8 cellular contexts compared by ENCODE assay signal in the genomic region with DNA sequence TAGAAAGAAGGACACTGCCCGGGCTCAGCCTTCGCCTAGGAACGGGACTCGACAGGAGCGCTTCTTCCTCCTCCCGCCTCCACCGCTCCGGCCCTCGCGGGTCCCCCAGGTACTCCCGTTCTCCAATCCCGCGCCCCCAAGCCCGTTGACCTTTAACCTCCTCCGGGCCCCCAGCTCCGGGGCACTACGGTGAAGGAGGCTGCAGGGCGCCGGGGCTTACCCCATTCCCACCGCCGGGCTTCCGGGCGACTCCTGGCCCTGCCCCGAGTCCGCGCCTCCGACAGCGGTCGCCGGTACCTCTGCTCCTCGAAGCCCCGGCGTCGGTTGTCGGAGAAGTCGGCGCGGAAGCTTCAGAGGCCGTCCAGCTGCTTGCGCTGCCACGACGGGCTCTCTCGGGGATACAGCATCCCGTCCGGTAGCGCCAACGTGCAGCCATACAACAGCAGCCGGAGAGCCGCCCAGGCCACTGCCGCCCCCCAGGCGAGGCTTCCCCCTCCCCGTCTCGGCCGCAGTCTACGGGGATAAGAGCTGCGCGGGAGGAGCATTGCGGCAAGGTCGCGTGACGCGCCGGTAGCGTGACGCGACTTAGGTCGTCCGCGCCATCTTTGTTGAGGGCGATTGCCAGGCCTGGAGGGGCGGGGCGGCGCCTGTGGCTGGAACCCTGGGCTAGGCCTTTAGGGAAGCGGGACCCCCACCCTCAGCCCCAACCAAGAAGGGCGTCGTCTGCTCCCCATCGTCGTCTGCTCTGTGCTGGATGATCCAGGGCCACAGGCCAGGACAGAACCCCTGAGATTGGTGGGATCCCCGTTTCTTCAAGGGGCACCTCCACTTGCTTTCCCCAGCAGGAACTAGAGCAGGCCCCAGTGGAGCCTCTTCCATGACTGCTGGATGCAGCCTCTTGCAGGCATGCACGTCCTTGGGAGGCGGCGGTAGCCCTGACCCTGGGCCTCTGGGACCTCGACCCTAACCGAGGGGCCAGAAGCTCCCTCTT. TPM values are rescaled to one million over a fixed set of nuclear protein-coding genes. Genes with fewer than 3 reads are reported as not detected.
DNase-seq lines count a peak whose midpoint lies in the region; ATAC-seq and TF ChIP-seq lines count a peak whose summit lies in the region.

No MANE protein-coding gene starts in this region.

- intact Hi-C loops in adrenal gland (cut with DNase I): no loop called here
- intact Hi-C loops in heart left ventricle (cut with DNase I): loop anchor here in 2 of 10 donors (1.0 to 5.0 kb wide), 2 partner anchors 25 to 35 kb away; a partner anchor contains a TSS
- intact Hi-C loops in transverse colon (cut with DNase I; ENCODE audit: low total_unique reads): no loop called here

- peak overlapping the region; percentile 82 for H4K91ac ChIP-seq in trophoblast cell (ENCODE audit: low read depth, low read length)

- peak overlapping the region; percentile 20 for H2BK12ac ChIP-seq in trophoblast cell (ENCODE audit: low read length)

- H3K18ac ChIP-seq in trophoblast cell (ENCODE audit: low read length): peak overlapping the region; percentile 20

- no peak for TF ChIP-seq EP300 in transverse colon (IDR thresholded peaks at IDR 0.05; ENCODE audit: low read depth)

- peaks cover 20% of the 10 kb centered on the region for H3K4me1 ChIP-seq in DOHH2 (ENCODE audit: control insufficient read depth, low read length)
- H3K4me1 ChIP-seq in HAP-1: no peaks in the 10 kb centered on the region; the same call in 1 of the 2 replicates
- peaks cover 7 to 18% of the 10 kb centered on the region in 2 donors for H3K4me1 ChIP-seq in adrenal gland (replicated peaks in 1 of 2)
- H3K4me1 ChIP-seq in heart left ventricle: peaks cover 0 to 19% (median 10%) of the 10 kb centered on the region in 12 donors
- H3K4me1 ChIP-seq in trophoblast cell (ENCODE audit: control insufficient read depth in 1 of 2, insufficient read depth in 2 of 2, low read length in 2 of 2): peaks cover 4 to 5% of the 10 kb centered on the region in 2 experiments
- peaks cover 9 to 19% (median 12%) of the 10 kb centered on the region in 4 donors for H3K4me1 ChIP-seq in transverse colon

- in situ Hi-C loops in HAP-1 (cut with MboI; ENCODE audit: low sequenced_read_pairs) (no loop called here), transverse colon (cut with MboI; ENCODE audit: low pct_ligation_motif_present in 1 of 4, low pct_unique_long_range_greater_than_20kb in 1 of 4, low sequenced_read_pairs in 3 of 4) (no loop called here)

- H4K12ac ChIP-seq in trophoblast cell (ENCODE audit: low read depth, low read length): peak overlapping the region; percentile 89

- TF ChIP-seq CTCF in DOHH2 (IDR thresholded peaks at IDR 0.05; ENCODE audit: low read depth, low read length, poor library complexity, severe bottlenecking): no peak
- TF ChIP-seq CTCF in adrenal gland (IDR thresholded peaks at IDR 0.05): no peak
- TF ChIP-seq CTCF in heart left ventricle (IDR thresholded peaks at IDR 0.05): no peak
- TF ChIP-seq CTCF in transverse colon (IDR thresholded peaks at IDR 0.05): no peak

- H3K9me3 ChIP-seq in DOHH2 (ENCODE audit: control insufficient read depth, insufficient read depth, low read length): no peaks in the 10 kb centered on the region
- no peaks in the 10 kb centered on the region for H3K9me3 ChIP-seq in HAP-1
- H3K9me3 ChIP-seq in adrenal gland (replicated peaks in 1 of 3): no peaks in the 10 kb centered on the region
- H3K9me3 ChIP-seq in heart left ventricle: no peaks in the 10 kb centered on the region
- H3K9me3 ChIP-seq in trophoblast cell (ENCODE audit: insufficient read depth, low read depth, low read length): no peaks in the 10 kb centered on the region
- no peaks in the 10 kb centered on the region for H3K9me3 ChIP-seq in transverse colon

- H3K36me3 ChIP-seq in DOHH2 (ENCODE audit: control insufficient read depth, low read length) (peaks cover 22% of the 10 kb centered on the region), HAP-1 (replicated peaks) (peaks cover 16% of the 10 kb centered on the region), adrenal gland (replicated peaks in 1 of 2) (peaks cover 0 to 17% of the 10 kb centered on the region in 2 donors), heart left ventricle (peaks cover 0 to 27% (median 20%) of the 10 kb centered on the region in 9 donors), trophoblast cell (ENCODE audit: control insufficient read depth in 1 of 2, insufficient read depth in 2 of 2, low read length in 2 of 2) (peaks cover 21 to 25% of the 10 kb centered on the region in 2 experiments), transverse colon (peaks cover 0 to 7% (median 3%) of the 10 kb centered on the region in 4 donors)

- H3K27me3 ChIP-seq in DOHH2 (ENCODE audit: control insufficient read depth, low read length): no peaks in the 10 kb centered on the region
- H3K27me3 ChIP-seq in HAP-1 (ENCODE audit: low read depth): no peaks in the 10 kb centered on the region
- H3K27me3 ChIP-seq in adrenal gland: no peaks in the 10 kb centered on the region
- H3K27me3 ChIP-seq in heart left ventricle: no peaks in the 10 kb centered on the region
- no peaks in the 10 kb centered on the region for H3K27me3 ChIP-seq in trophoblast cell (ENCODE audit: insufficient read depth, low read length)
- H3K27me3 ChIP-seq in transverse colon: no peaks in the 10 kb centered on the region

- H2BK120ac ChIP-seq in trophoblast cell (ENCODE audit: insufficient read depth, low read length, poor library complexity): peak overlapping the region; percentile 49

- peak overlapping the region; percentile 76 for H3K9ac ChIP-seq in trophoblast cell (ENCODE audit: low read length)

- H3K14ac ChIP-seq in trophoblast cell (ENCODE audit: low read length): peak overlapping the region; percentile 40

- peaks cover 8% of the 10 kb centered on the region for H3K79me1 ChIP-seq in trophoblast cell (ENCODE audit: low read length)

- no peaks in the 10 kb centered on the region; the same call in 1 of the 2 replicates for H3F3A ChIP-seq in DOHH2 (ENCODE audit: control insufficient read depth, insufficient read depth)

- H3K27ac ChIP-seq in DOHH2 (ENCODE audit: low read depth, low read length): peak overlapping the region; percentile 29; the same call in 1 of the 2 replicates
- peak overlapping the region in 4 of 5 donors; percentile 23 to 84 (median 64) for H3K27ac ChIP-seq in adrenal gland
- H3K27ac ChIP-seq in heart left ventricle: peak overlapping the region in 11 of 12 donors; percentile 23 to 82 (median 70)
- no peak overlapping the region for H3K27ac ChIP-seq in trophoblast cell (ENCODE audit: low read depth, low read length)
- H3K27ac ChIP-seq in transverse colon: peak overlapping the region; percentile 77 to 88 (median 82)

- H2AK5ac ChIP-seq in trophoblast cell (ENCODE audit: low read length): peak overlapping the region; percentile 24

- DNase-seq in HAP-1 (ENCODE audit: low spot score in 2 of 2) (peak; percentile 86 to 92), NCI-H1105 treated with DMSO at 0.1 percent for 48 hours (lab: John Stamatoyannopoulos, UW) (peak; percentile 78), T follicular helper cell (ENCODE audit: low read depth) (peak; percentile 72), adrenal gland (peak; percentile 83 to 93 (median 88)), heart left ventricle (peak; percentile 85 to 93 (median 89)), trophoblast cell (peak; percentile 71 to 84), transverse colon (peak; percentile 88)

- WGBS in adrenal gland, 4 donors: 3 to 4% (median 3%) methylated on average over 19 to 84 of the region's 84 CpGs
- WGBS in heart left ventricle, 4 donors: 5 to 12% (median 6%) methylated on average over 38 to 84 of the region's 84 CpGs
- no CpG with 5 or more reads among the region's 84 CpGs for WGBS in trophoblast cell (ENCODE audit: extremely low coverage, insufficient coverage, insufficient read length)
- WGBS in transverse colon (ENCODE audit: low coverage in 1 of 2), 2 donors: 5% methylated on average over 59 of the region's 84 CpGs; no CpG with 5 or more reads in 1 of the 2 donors

- H3K79me2 ChIP-seq in DOHH2 (ENCODE audit: control insufficient read depth, low read length) (peaks cover 23% of the 10 kb centered on the region), trophoblast cell (ENCODE audit: control insufficient read depth, insufficient read depth, low read length, poor library complexity) (peaks cover 6% of the 10 kb centered on the region)

- no peaks in the 10 kb centered on the region for H3K9me2 ChIP-seq in DOHH2 (replicated peaks; ENCODE audit: control insufficient read depth, low read length)

- peak overlapping the region; percentile 25 for H3K4ac ChIP-seq in trophoblast cell (ENCODE audit: low read depth, low read length)

- peak overlapping the region; percentile 92 for H4K8ac ChIP-seq in trophoblast cell (ENCODE audit: low read depth, low read length)

- ATAC-seq in heart left ventricle: peak; percentile 93 to 97 (median 97)

- TF ChIP-seq POLR2A in adrenal gland (IDR thresholded peaks at IDR 0.05) (peak; percentile 66 to 92), heart left ventricle (IDR thresholded peaks at IDR 0.05) (peak in 1 of 2 donors; percentile 92), transverse colon (IDR thresholded peaks at IDR 0.05) (peak; percentile 84)

- H2AFZ ChIP-seq in trophoblast cell (ENCODE audit: insufficient read depth, low read length, poor library complexity): peak overlapping the region; percentile 64

- H3K4me3 ChIP-seq in DOHH2 (ENCODE audit: low read length): peak overlapping the region; percentile 91
- H3K4me3 ChIP-seq in HAP-1: peak overlapping the region; percentile 90
- peak overlapping the region; percentile 51 to 87 (median 69) for H3K4me3 ChIP-seq in adrenal gland
- H3K4me3 ChIP-seq in heart left ventricle: peak overlapping the region; percentile 57 to 95 (median 83)
- peak overlapping the region; percentile 90 for H3K4me3 ChIP-seq in trophoblast cell (ENCODE audit: low read depth, low read length)
- H3K4me3 ChIP-seq in transverse colon: peak overlapping the region; percentile 64 to 97 (median 85)

- H2BK5ac ChIP-seq in trophoblast cell (ENCODE audit: low read depth, low read length, poor library complexity): no peak overlapping the region

- no peaks in the 10 kb centered on the region for H4K20me1 ChIP-seq in DOHH2 (ENCODE audit: control insufficient read depth, insufficient read depth, low read depth, low read length)

- H3K4me2 ChIP-seq in DOHH2 (ENCODE audit: low read length): peak overlapping the region; percentile 84
- H3K4me2 ChIP-seq in trophoblast cell (ENCODE audit: low read length): peak overlapping the region; percentile 70

- H3K23ac ChIP-seq in trophoblast cell (ENCODE audit: low read length): no peak overlapping the region

RNA-seq across cellular contexts. Expression of a gene that starts 26.3 kb away (rescaled TPM):
- total RNA-seq in adrenal gland: 1 to 10 TPM in 1 of 8 donors, not detected in 7; 3.1 TPM
- polyA plus RNA-seq in adrenal gland: under 1 TPM in 2 of 3 donors, not detected in 1; 0.84 to 0.88 TPM
- total RNA-seq in heart left ventricle: under 1 TPM in 3 of 9 donors, not detected in 6; 0.21 to 0.69 (median 0.52) TPM
- polyA plus RNA-seq in heart left ventricle: under 1 TPM; 0.42 to 0.53 TPM
- polyA plus RNA-seq in trophoblast cell (2013): not detected in 2 replicates
- 1 to 10 TPM in 1 of 4 donors, under 1 TPM in 1, not detected in 2; 0.82 to 1.1 TPM for total RNA-seq in transverse colon

RNA-seq across cellular contexts. Expression of a gene that starts 33.8 kb away (rescaled TPM):
- total RNA-seq in adrenal gland (1 to 10 TPM; 1.9 to 6.1 (median 5.0) TPM), heart left ventricle (1 to 10 TPM; 2.7 to 4.6 (median 3.3) TPM), transverse colon (1 to 10 TPM; 2.7 to 7.5 (median 5.9) TPM)
- polyA plus RNA-seq in adrenal gland (1 to 10 TPM in 2 of 3 donors, under 1 TPM in 1; 0.94 to 3.8 (median 2.7) TPM), heart left ventricle (1 to 10 TPM; 1.6 to 2.1 TPM)
- polyA plus RNA-seq in trophoblast cell (2013): 2.0 TPM in 2 replicates

RNA-seq across cellular contexts. Expression of a gene that starts 37.1 kb away (rescaled TPM):
- total RNA-seq in adrenal gland: 10 to 100 TPM in 3 of 8 donors, 1 to 10 TPM in 5; 2.2 to 38.7 (median 3.8) TPM
- polyA plus RNA-seq in adrenal gland: 10 to 100 TPM; 16.7 to 42.2 (median 37.6) TPM
- total RNA-seq in heart left ventricle: 1 to 10 TPM in 2 of 9 donors, under 1 TPM in 4, not detected in 3; 0.63 to 3.2 (median 0.84) TPM
- polyA plus RNA-seq in heart left ventricle: under 1 TPM; 0.75 to 0.80 TPM
- polyA plus RNA-seq in trophoblast cell (2013): 0.19 and 0.37 TPM in 2 replicates
- total RNA-seq in transverse colon: 1 to 10 TPM in 2 of 4 donors, not detected in 2; 2.6 to 5.4 TPM

RNA-seq across cellular contexts. Expression of a gene that starts 45.7 kb away (rescaled TPM):
- under 1 TPM in 2 of 8 donors, not detected in 6; 0.14 to 0.26 TPM for total RNA-seq in adrenal gland
- under 1 TPM in 2 of 3 donors, not detected in 1; 0.24 to 0.80 TPM for polyA plus RNA-seq in adrenal gland
- not detected for total RNA-seq in heart left ventricle
- polyA plus RNA-seq in heart left ventricle: not detected
- 0.01 and 0.06 TPM in 2 replicates for polyA plus RNA-seq in trophoblast cell (2013)
- not detected for total RNA-seq in transverse colon

RNA-seq across cellular contexts. Expression of a gene that starts 50.7 kb away (rescaled TPM):
- 100 to 1,000 TPM in 4 of 8 donors, 10 to 100 TPM in 3, 1 to 10 TPM in 1; 4.6 to 177 (median 103) TPM for total RNA-seq in adrenal gland
- polyA plus RNA-seq in adrenal gland: 100 to 1,000 TPM; 199 to 528 (median 520) TPM
- total RNA-seq in heart left ventricle: 1,000 to 10,000 TPM in 3 of 9 donors, 100 to 1,000 TPM in 6; 374 to 1,458 (median 944) TPM
- polyA plus RNA-seq in heart left ventricle: 1,000 to 10,000 TPM in 1 of 2 donors, 100 to 1,000 TPM in 1; 393 to 2,069 TPM
- polyA plus RNA-seq in trophoblast cell (2013): 50.2 and 52.6 TPM in 2 replicates
- total RNA-seq in transverse colon: 10 to 100 TPM; 15.3 to 80.1 (median 50.8) TPM
